ENCODE assay signal across 8 cellular contexts in genomic region chr6:166341464-166341863, GRCh38. TPM values are rescaled to one million over a fixed set of nuclear protein-coding genes. Genes with fewer than 3 reads are reported as not detected.
DNase-seq lines count a peak whose midpoint lies in the region; ATAC-seq, FAIRE-seq and TF ChIP-seq lines count a peak whose summit lies in the region.

No MANE protein-coding gene starts in this region.

- H3K27ac ChIP-seq in Panc1 (ENCODE audit: low read length): peak overlapping the region; percentile 97
- H3K27ac ChIP-seq in endothelial cell of umbilical vein (ENCODE audit: insufficient read depth, low read depth, low read length): peak overlapping the region; percentile 95

- H3K4me2 ChIP-seq in endothelial cell of umbilical vein (ENCODE audit: insufficient read depth, low read length): peak overlapping the region; percentile 96

- intact Hi-C loops in Panc1 (cut with micrococcal nuclease; ENCODE audit: unreplicated experiment): loop anchor here (5.0 kb wide), 1 partner anchor 41 kb away; the partner anchor contains the start of gene MPC1
- intact Hi-C loops in endothelial cell of umbilical vein (cut with micrococcal nuclease): loop anchor here (5.0 kb wide), 1 partner anchor 286 kb away; the partner anchor contains the start of gene RPS6KA2

- ATAC-seq in Panc1: no peak
- no peak for ATAC-seq in HG03108 (IDR thresholded peaks at IDR 0.05; ENCODE audit: unreplicated experiment)
- ATAC-seq in GM18511 (IDR thresholded peaks at IDR 0.05; ENCODE audit: unreplicated experiment): no peak

- peak overlapping the region; percentile 99 for H3K4me3 ChIP-seq in GM12865 (ENCODE audit: low read depth, low read length)
- peak overlapping the region; percentile 78 to 100 for H3K4me3 ChIP-seq in Panc1 (ENCODE audit: low read depth in 2 of 2, low read length in 2 of 2)
- H3K4me3 ChIP-seq in endothelial cell of umbilical vein (replicated peaks in 1 of 3; ENCODE audit: insufficient read depth in 1 of 3, low read depth in 1 of 3, low read length in 3 of 3): peak overlapping the region; percentile 79 to 99 (median 93)

- no TSS peak for BruUV-seq in Panc1 (replicated peaks; lab: Mats Ljungman, UMichigan)
- no TSS peak for BruUV-seq in endothelial cell of umbilical vein (replicated peaks; lab: Mats Ljungman, UMichigan)

- TF ChIP-seq CTCF in GM12865 (IDR thresholded peaks at IDR 0.05; ENCODE audit: insufficient read depth, low read depth, low read length, missing control alignments): no peak
- no peak for TF ChIP-seq CTCF in Panc1 (IDR thresholded peaks at IDR 0.05)
- no peak for TF ChIP-seq CTCF in endothelial cell of umbilical vein (IDR thresholded peaks at IDR 0.05; ENCODE audit: extremely low read depth in 1 of 2, insufficient read depth in 1 of 2, low read depth in 1 of 2, low read length in 2 of 2)
- no peak for TF ChIP-seq CTCF in progenitor cell of endocrine pancreas (IDR thresholded peaks at IDR 0.05; ENCODE audit: unreplicated experiment)

- H3K4me1 ChIP-seq in Panc1 (ENCODE audit: control insufficient read depth, insufficient read depth, low read length) (peaks cover 5% of the 10 kb centered on the region; the same call in 1 of the 2 replicates), endothelial cell of umbilical vein (ENCODE audit: control insufficient read depth, extremely low read depth, insufficient read depth, low read length) (peaks cover 13% of the 10 kb centered on the region)

- CTCF ChIA-PET in Panc1 (lab: Charles Lee): no interaction called here
- CTCF ChIA-PET in endothelial cell of umbilical vein (lab: Charles Lee): interaction anchor here (0.6 to 2.2 kb wide), 2 partner anchors 40 to 536 kb away, joined by 3 to 16 read pairs; no protein-coding TSS in a partner anchor

- peak overlapping the region; percentile 95 for H3K27ac Mint-ChIP-seq in progenitor cell of endocrine pancreas

- peaks cover 5% of the 10 kb centered on the region for H3K27me3 Mint-ChIP-seq in progenitor cell of endocrine pancreas

- H3K36me3 ChIP-seq in Panc1 (ENCODE audit: control insufficient read depth, insufficient read depth, low read length): peaks cover 7% of the 10 kb centered on the region; the same call in 1 of the 2 replicates
- H3K36me3 ChIP-seq in endothelial cell of umbilical vein (ENCODE audit: control insufficient read depth in 2 of 2, extremely low read depth in 1 of 2, insufficient read depth in 2 of 2, low read length in 2 of 2): no peaks in the 10 kb centered on the region

- H3K27me3 ChIP-seq in Panc1 (ENCODE audit: control insufficient read depth, insufficient read depth, low read length) (no peaks in the 10 kb centered on the region), endothelial cell of umbilical vein (ENCODE audit: control insufficient read depth in 2 of 2, insufficient read depth in 2 of 2, low read length in 2 of 2) (no peaks in the 10 kb centered on the region)

- dilution Hi-C loops in endothelial cell of umbilical vein (cut with MboI; ENCODE audit: extremely low pct_ligation_motif_present, low sequenced_read_pairs): no loop called here

- in situ Hi-C loops in Panc1 (cut with HindIII; ENCODE audit: low pct_unique_long_range_greater_than_20kb, low sequenced_read_pairs): no loop called here

- H3K36me3 Mint-ChIP-seq in progenitor cell of endocrine pancreas (ENCODE audit: insufficient read depth): peaks cover 1% of the 10 kb centered on the region

- POLR2A ChIA-PET in Panc1 (lab: Charles Lee) (interaction anchor here (0.7 kb wide), 1 partner anchor 243 kb away, joined by 6 read pairs; no protein-coding TSS in a partner anchor), endothelial cell of umbilical vein (lab: Charles Lee) (interaction anchor here (0.7 kb wide), 1 partner anchor 1946 kb away, joined by 3 read pairs; no protein-coding TSS in a partner anchor)

- peaks cover 51% of the 10 kb centered on the region for H3K79me2 ChIP-seq in endothelial cell of umbilical vein (ENCODE audit: control insufficient read depth, insufficient read depth, low read length)

- DNase-seq in GM12865 (ENCODE audit: low read depth): peak; percentile 50
- DNase-seq in Panc1 (ENCODE audit: low read depth, low spot score): no peak
- no peak for DNase-seq in endothelial cell of umbilical vein (ENCODE audit: low read depth, low spot score)
- no peak for DNase-seq in progenitor cell of endocrine pancreas (ENCODE audit: low spot score, unreplicated experiment)
- no peak for DNase-seq in OCI-M2 (lab: John Stamatoyannopoulos, UW; ENCODE audit: unreplicated experiment)
- no peak for DNase-seq in GDM1 (lab: John Stamatoyannopoulos, UW)

- no peaks in the 10 kb centered on the region for H3K9me3 Mint-ChIP-seq in progenitor cell of endocrine pancreas (ENCODE audit: low read depth)

- no peak for FAIRE-seq in endothelial cell of umbilical vein (lab: Jason Lieb, UNC)

- H3K4me1 Mint-ChIP-seq in progenitor cell of endocrine pancreas (ENCODE audit: low read depth): peaks cover 7% of the 10 kb centered on the region

- H3K9me1 ChIP-seq in endothelial cell of umbilical vein (replicated peaks; ENCODE audit: control insufficient read depth, extremely low read depth, insufficient read depth, low read length): no peaks in the 10 kb centered on the region

- no peak for TF ChIP-seq POLR2A in endothelial cell of umbilical vein (IDR thresholded peaks at IDR 0.05; ENCODE audit: low read depth, low read length)

- no peak overlapping the region for H2AFZ ChIP-seq in endothelial cell of umbilical vein (ENCODE audit: low read depth, low read length)

- H4K20me1 ChIP-seq in endothelial cell of umbilical vein (replicated peaks; ENCODE audit: control insufficient read depth, extremely low read depth, insufficient read depth, low read length): no peaks in the 10 kb centered on the region

- no peaks in the 10 kb centered on the region for H3K9me3 ChIP-seq in Panc1 (ENCODE audit: control insufficient read depth, insufficient read depth, low read depth, low read length)
- no peaks in the 10 kb centered on the region for H3K9me3 ChIP-seq in endothelial cell of umbilical vein (replicated peaks; ENCODE audit: control insufficient read depth, insufficient read depth, low read length)

- peak overlapping the region; percentile 97 for H3K4me3 Mint-ChIP-seq in progenitor cell of endocrine pancreas (ENCODE audit: low read depth)

- H3K9ac ChIP-seq in endothelial cell of umbilical vein (replicated peaks; ENCODE audit: extremely low read depth, insufficient read depth, low read length): peak overlapping the region; percentile 99

TF ChIP-seq in endothelial cell of umbilical vein, 7 proteins besides CTCF, POLR2A, EP300 and RAD21:
- TF ChIP-seq MYC (IDR thresholded peaks at IDR 0.05; ENCODE audit: low read depth, low read length) (no peak), JUN (IDR thresholded peaks at IDR 0.05; ENCODE audit: borderline replicate concordance, insufficient read depth, insufficient read length, low read depth) (no peak), MAX (IDR thresholded peaks at IDR 0.05; ENCODE audit: insufficient read depth, insufficient read length) (no peak), EZH2 (IDR thresholded peaks at IDR 0.05; ENCODE audit: borderline replicate concordance, low read depth, low read length, severe bottlenecking) (no peak), GATA2 (IDR thresholded peaks at IDR 0.05; ENCODE audit: insufficient read depth, insufficient read length, low read depth, low read length) (no peak), POLR2AphosphoS5 (IDR thresholded peaks at IDR 0.05; ENCODE audit: insufficient read depth, low read depth, low read length) (no peak), FOS (IDR thresholded peaks at IDR 0.05; ENCODE audit: borderline replicate concordance, insufficient read depth, low read length) (no peak)

RNA-seq across cellular contexts. Expression of gene SFT2D1, which starts 0.9 kb away (rescaled TPM):
- total RNA-seq in Panc1 (2021; ENCODE audit: unreplicated experiment) (54.1 TPM), endothelial cell of umbilical vein (21.2 and 22.9 TPM in 2 replicates), progenitor cell of endocrine pancreas (25.4 and 29.8 TPM in 2 replicates)
- 43.7 TPM for polyA plus RNA-seq in Panc1 (2012; ENCODE audit: insufficient read length)
- polyA plus RNA-seq in endothelial cell of umbilical vein: 24.3 and 30.6 TPM in 2 replicates
- polyA plus RNA-seq in endothelial cell of umbilical vein (2011; cell fraction: cytosol; rRNA removed): 17.3 and 17.6 TPM in 2 replicates
- polyA plus RNA-seq in endothelial cell of umbilical vein (2011; cell fraction: nucleus; rRNA removed): 16.5 and 23.4 TPM in 2 replicates
- 18.6 and 26.7 TPM in 2 replicates for polyA plus RNA-seq in endothelial cell of umbilical vein (2012)
- 11.8 and 12.2 TPM in 2 replicates for polyA minus RNA-seq in endothelial cell of umbilical vein
- 8.2 TPM for polyA minus RNA-seq in endothelial cell of umbilical vein (2011; cell fraction: cytosol; rRNA and poly(A)+ RNA removed)
- 10.5 and 11.9 TPM in 2 replicates for polyA minus RNA-seq in endothelial cell of umbilical vein (2011; cell fraction: nucleus; rRNA and poly(A)+ RNA removed)

RNA-seq across cellular contexts. Expression of gene PRR18, which starts 33.3 kb away (rescaled TPM):
- total RNA-seq in Panc1 (2021; ENCODE audit: unreplicated experiment) (0.23 TPM), endothelial cell of umbilical vein (not detected in 2 replicates), progenitor cell of endocrine pancreas (0.60 and 0.93 TPM in 2 replicates)
- 0.15 TPM for polyA plus RNA-seq in Panc1 (2012; ENCODE audit: insufficient read length)
- not detected in 2 replicates for polyA plus RNA-seq in endothelial cell of umbilical vein
- not detected in 2 replicates for polyA plus RNA-seq in endothelial cell of umbilical vein (2011; cell fraction: cytosol; rRNA removed)
- polyA plus RNA-seq in endothelial cell of umbilical vein (2011; cell fraction: nucleus; rRNA removed): not detected in 2 replicates
- polyA plus RNA-seq in endothelial cell of umbilical vein (2012): not detected in 2 replicates
- polyA minus RNA-seq in endothelial cell of umbilical vein: not detected in 2 replicates
- polyA minus RNA-seq in endothelial cell of umbilical vein (2011; cell fraction: cytosol; rRNA and poly(A)+ RNA removed): not detected
- polyA minus RNA-seq in endothelial cell of umbilical vein (2011; cell fraction: nucleus; rRNA and poly(A)+ RNA removed): not detected in 2 replicates

RNA-seq across cellular contexts. Expression of gene MPC1, which starts 41.3 kb away (rescaled TPM):
- total RNA-seq in Panc1 (2021; ENCODE audit: unreplicated experiment) (7.0 TPM), endothelial cell of umbilical vein (17.5 and 22.9 TPM in 2 replicates), progenitor cell of endocrine pancreas (20.3 and 20.6 TPM in 2 replicates)
- 14.2 TPM for polyA plus RNA-seq in Panc1 (2012; ENCODE audit: insufficient read length)
- polyA plus RNA-seq in endothelial cell of umbilical vein: 11.2 and 15.5 TPM in 2 replicates
- polyA plus RNA-seq in endothelial cell of umbilical vein (2011; cell fraction: cytosol; rRNA removed): 15.2 and 16.6 TPM in 2 replicates
- 8.3 and 10.2 TPM in 2 replicates for polyA plus RNA-seq in endothelial cell of umbilical vein (2011; cell fraction: nucleus; rRNA removed)
- 9.2 and 16.8 TPM in 2 replicates for polyA plus RNA-seq in endothelial cell of umbilical vein (2012)
- polyA minus RNA-seq in endothelial cell of umbilical vein: 5.5 and 10.1 TPM in 2 replicates
- polyA minus RNA-seq in endothelial cell of umbilical vein (2011; cell fraction: cytosol; rRNA and poly(A)+ RNA removed): 8.2 TPM
- polyA minus RNA-seq in endothelial cell of umbilical vein (2011; cell fraction: nucleus; rRNA and poly(A)+ RNA removed): 0.48 and 2.3 TPM in 2 replicates
